Comparison of ENCODE assay signal across 1 cellular context in the genomic region with DNA sequence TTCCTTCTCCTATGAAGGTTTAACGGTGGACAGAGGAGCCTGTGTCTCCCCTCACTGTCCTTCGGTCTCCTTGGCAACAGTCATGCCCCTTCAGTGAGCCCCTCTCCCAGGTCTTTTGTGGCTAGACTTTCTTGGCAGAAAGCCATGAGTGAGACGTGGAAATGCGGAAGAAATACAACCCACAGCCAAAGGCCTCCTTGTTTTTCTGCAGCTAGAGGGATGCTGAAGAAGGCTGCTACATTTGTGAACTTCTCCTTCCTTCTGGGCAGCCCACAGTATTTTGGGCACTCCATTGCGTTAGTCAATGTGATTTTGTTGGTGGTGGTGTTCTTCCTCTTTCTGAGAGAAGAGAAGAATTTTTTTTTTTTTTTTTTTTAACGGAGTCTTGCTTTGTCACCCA.
TF ChIP-seq lines count a peak whose summit lies in the region.

No MANE protein-coding gene starts in this region.

TF ChIP-seq in HepG2, 621 proteins besides CTCF, POLR2A, EP300 and RAD21 (continued from another document):
- TF ChIP-seq, protein P1, sequence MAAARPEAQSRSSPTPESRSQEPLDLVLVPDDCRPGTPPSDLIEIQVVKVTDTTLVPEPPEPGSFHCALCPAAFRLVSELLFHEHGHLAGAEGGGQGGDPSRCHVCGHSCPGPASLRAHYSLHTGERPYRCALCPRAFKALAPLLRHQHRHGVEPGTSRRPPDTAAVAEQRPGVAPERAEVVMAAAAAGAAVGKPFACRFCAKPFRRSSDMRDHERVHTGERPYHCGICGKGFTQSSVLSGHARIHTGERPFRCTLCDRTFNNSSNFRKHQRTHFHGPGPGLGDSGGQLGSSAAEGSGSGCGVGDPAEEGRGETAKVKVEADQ (CRISPR knock-in tag; IDR thresholded peaks at IDR 0.05; ENCODE audit: borderline replicate concordance), result no peak
- TF ChIP-seq FOSL2 (CRISPR knock-in tag; IDR thresholded peaks at IDR 0.05) (no peak), IKZF1 (IDR thresholded peaks at IDR 0.05) (no peak), DNMT1 (CRISPR knock-in tag; IDR thresholded peaks at IDR 0.05) (no peak), MATR3 (CRISPR knock-in tag; IDR thresholded peaks at IDR 0.05) (no peak), MYNN (CRISPR knock-in tag; IDR thresholded peaks at IDR 0.05; ENCODE audit: low read depth) (no peak), HNRNPLL (IDR thresholded peaks at IDR 0.05; ENCODE audit: low read depth, low read length, poor library complexity, severe bottlenecking) (no peak), ZNF547 (CRISPR knock-in tag; IDR thresholded peaks at IDR 0.05) (no peak), MED1 (CRISPR knock-in tag; IDR thresholded peaks at IDR 0.05) (no peak), BHLHE40 (IDR thresholded peaks at IDR 0.05; ENCODE audit: low read length) (no peak)
- TF ChIP-seq, protein P2, sequence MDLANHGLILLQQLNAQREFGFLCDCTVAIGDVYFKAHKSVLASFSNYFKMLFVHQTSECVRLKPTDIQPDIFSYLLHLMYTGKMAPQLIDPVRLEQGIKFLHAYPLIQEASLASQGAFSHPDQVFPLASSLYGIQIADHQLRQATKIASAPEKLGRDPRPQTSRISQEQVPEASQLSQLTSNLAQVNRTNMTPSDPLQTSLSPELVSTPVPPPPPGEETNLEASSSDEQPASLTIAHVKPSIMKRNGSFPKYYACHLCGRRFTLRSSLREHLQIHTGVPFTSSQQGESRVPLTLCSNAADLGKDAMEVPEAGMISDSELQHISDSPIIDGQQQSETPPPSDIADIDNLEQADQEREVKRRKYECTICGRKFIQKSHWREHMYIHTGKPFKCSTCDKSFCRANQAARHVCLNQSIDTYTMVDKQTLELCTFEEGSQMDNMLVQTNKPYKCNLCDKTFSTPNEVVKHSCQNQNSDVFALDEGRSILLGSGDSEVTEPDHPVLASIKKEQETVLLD (CRISPR knock-in tag; IDR thresholded peaks at IDR 0.05; ENCODE audit: low read depth), result no peak
- TF ChIP-seq, protein P3, sequence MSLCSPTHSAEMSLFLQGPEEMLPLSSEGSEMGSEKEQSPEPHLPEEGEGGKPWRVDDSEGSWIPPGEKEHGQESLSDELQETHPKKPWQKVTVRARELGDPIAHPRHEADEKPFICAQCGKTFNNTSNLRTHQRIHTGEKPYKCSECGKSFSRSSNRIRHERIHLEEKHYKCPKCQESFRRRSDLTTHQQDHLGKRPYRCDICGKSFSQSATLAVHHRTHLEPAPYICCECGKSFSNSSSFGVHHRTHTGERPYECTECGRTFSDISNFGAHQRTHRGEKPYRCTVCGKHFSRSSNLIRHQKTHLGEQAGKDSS (CRISPR knock-in tag; IDR thresholded peaks at IDR 0.05; ENCODE audit: borderline replicate concordance, low read depth), result no peak
